8 cellular contexts compared by ENCODE assay signal in genomic region chr12:53757095-53757770, GRCh38. TPM values are rescaled to one million over a fixed set of nuclear protein-coding genes. Genes with fewer than 3 reads are reported as not detected.
DNase-seq lines count a peak whose midpoint lies in the region; ATAC-seq, FAIRE-seq and TF ChIP-seq lines count a peak whose summit lies in the region.

No MANE protein-coding gene starts in this region.

- H3K4me3 ChIP-seq in transverse colon: no peak overlapping the region

- peaks cover 48% of the 10 kb centered on the region for H3K27me3 Mint-ChIP-seq in osteocyte (ENCODE audit: unreplicated experiment)

- no peak for FAIRE-seq in RCC 7860 (lab: Jason Lieb, UNC)

- peak overlapping the region; percentile 36 for H3K4me3 Mint-ChIP-seq in osteocyte (ENCODE audit: unreplicated experiment)

- intact Hi-C loops in transverse colon (cut with DNase I; ENCODE audit: low total_unique reads): no loop called here

- H3K27ac Mint-ChIP-seq in osteocyte (ENCODE audit: unreplicated experiment): no peak overlapping the region

- no peaks in the 10 kb centered on the region for H3K9me3 Mint-ChIP-seq in osteocyte (ENCODE audit: unreplicated experiment)

- no peak for TF ChIP-seq EP300 in transverse colon (IDR thresholded peaks at IDR 0.05; ENCODE audit: low read depth)

- H3K36me3 ChIP-seq in transverse colon: no peaks in the 10 kb centered on the region

- H3K9me3 ChIP-seq in transverse colon: no peaks in the 10 kb centered on the region

- in situ Hi-C loops in transverse colon (cut with MboI; ENCODE audit: low pct_ligation_motif_present in 1 of 4, low pct_unique_long_range_greater_than_20kb in 1 of 4, low sequenced_read_pairs in 3 of 4): loop anchor here in 1 of 4 donors (25.0 kb wide), 1 partner anchor 430 kb away; the partner anchor contains the start of gene SMUG1

- no peaks in the 10 kb centered on the region for H3K36me3 Mint-ChIP-seq in osteocyte (ENCODE audit: unreplicated experiment)

- ATAC-seq in GM21381 (IDR thresholded peaks at IDR 0.05; ENCODE audit: unreplicated experiment): peak; percentile 71

- peak; percentile 69 for TF ChIP-seq CTCF in osteocyte (IDR thresholded peaks at IDR 0.05)
- TF ChIP-seq CTCF in transverse colon (IDR thresholded peaks at IDR 0.05): peak; percentile 77 to 94 (median 86)

- WGBS in transverse colon (ENCODE audit: low coverage in 1 of 2), 2 donors: 9% methylated on average over 17 of the region's 17 CpGs; no CpG with 5 or more reads in 1 of the 2 donors

- no peak for TF ChIP-seq POLR2A in transverse colon (IDR thresholded peaks at IDR 0.05)

- H3K4me1 ChIP-seq in transverse colon: peaks cover 0 to 9% (median 9%) of the 10 kb centered on the region in 4 donors

- no peak overlapping the region for H3K27ac ChIP-seq in transverse colon

- DNase-seq in DMS 273 (lab: John Stamatoyannopoulos, UW; ENCODE audit: unreplicated experiment): peak; percentile 87
- DNase-seq in HUDEP-2 (lab: John Stamatoyannopoulos, UW; ENCODE audit: unreplicated experiment in 76 of 76): peak in 65 of 76 experiments; percentile 4 to 77 (median 42)
- peak; percentile 6 for DNase-seq in RCC 7860 (ENCODE audit: low spot score)
- peak; percentile 21 for DNase-seq in activated gamma-delta T cell (lab: John Stamatoyannopoulos, UW)
- DNase-seq in glomerular endothelial cell (ENCODE audit: extremely low read depth, low read depth, low spot score): peak; percentile 37
- peak; percentile 90 for DNase-seq in osteocyte (ENCODE audit: extremely low spot score, unreplicated experiment)
- DNase-seq in transverse colon: peak; percentile 82

- H3K27me3 ChIP-seq in transverse colon: peaks cover 95% of the 10 kb centered on the region

- H3K4me1 Mint-ChIP-seq in osteocyte (ENCODE audit: unreplicated experiment): peaks cover 9% of the 10 kb centered on the region

RNA-seq across cellular contexts. Expression of gene CISTR, which starts 5.5 kb away (rescaled TPM):
- not detected in 2 replicates for total RNA-seq in glomerular endothelial cell
- not detected in 2 replicates for total RNA-seq in osteocyte
- total RNA-seq in transverse colon: not detected

RNA-seq across cellular contexts. Expression of gene CALCOCO1, which starts 30.0 kb away (rescaled TPM):
- total RNA-seq in glomerular endothelial cell: 53.5 and 70.5 TPM in 2 replicates
- total RNA-seq in osteocyte: 186 and 198 TPM in 2 replicates
- total RNA-seq in transverse colon: 100 to 1,000 TPM; 118 to 186 (median 168) TPM

Comparison
In these comparisons a context has a peak if more than half of its experiments do, and no peak if none do; other contexts are left out.
1. DNase-seq: peak in every context shown above with its lines; median percentile 90 in osteocyte; 87 in DMS 273; 82 in transverse colon; 42 in HUDEP-2; 37 in glomerular endothelial cell; 21 in activated gamma-delta T cell; 6 in RCC 7860.